8 cellular contexts compared by ENCODE assay signal in genomic region chr1:32393832-32394140, GRCh38. TPM values are rescaled to one million over a fixed set of nuclear protein-coding genes. Genes with fewer than 3 reads are reported as not detected.
DNase-seq lines count a peak whose midpoint lies in the region; ATAC-seq, FAIRE-seq and TF ChIP-seq lines count a peak whose summit lies in the region.

No MANE protein-coding gene starts in this region.

- H3K36me3 Mint-ChIP-seq in T-helper 2 cell treated with Interferon-gamma antibody and Interleukin-4, amounts not matched to agents 5 μg/mL and 100 μg/mL, for 36 hours (ENCODE audit: low read depth): peaks cover 6% of the 10 kb centered on the region
- peaks cover 14% of the 10 kb centered on the region for H3K36me3 Mint-ChIP-seq in endodermal cell (ENCODE audit: low read depth)
- H3K36me3 Mint-ChIP-seq in naive B cell: no peaks in the 10 kb centered on the region

- no peak for TF ChIP-seq CTCF in endodermal cell (conservative IDR thresholded peaks at IDR 0.05)

- peaks cover 6% of the 10 kb centered on the region for H3K9me3 ChIP-seq in endodermal cell (ENCODE audit: control insufficient read depth, low read length)

- no peaks in the 10 kb centered on the region for H3K27me3 ChIP-seq in endodermal cell (ENCODE audit: control insufficient read depth, insufficient read depth, low read length, poor library complexity, severe bottlenecking)

- peak overlapping the region; percentile 99 for H3K27ac Mint-ChIP-seq in T-helper 2 cell treated with Interferon-gamma antibody and Interleukin-4, amounts not matched to agents 5 μg/mL and 100 μg/mL, for 36 hours
- H3K27ac Mint-ChIP-seq in endodermal cell: peak overlapping the region; percentile 100
- peak overlapping the region; percentile 97 to 100 (median 100) for H3K27ac Mint-ChIP-seq in naive B cell

- H3K4me1 ChIP-seq in endodermal cell (ENCODE audit: control insufficient read depth, insufficient read depth, low read length): peaks cover 5% of the 10 kb centered on the region

- FAIRE-seq in urothelium cell line (lab: Jason Lieb, UNC): no peak

- H3K4me3 Mint-ChIP-seq in T-helper 2 cell treated with Interferon-gamma antibody and Interleukin-4, amounts not matched to agents 5 μg/mL and 100 μg/mL, for 36 hours: peak overlapping the region; percentile 94
- H3K4me3 Mint-ChIP-seq in endodermal cell: peak overlapping the region; percentile 96
- H3K4me3 Mint-ChIP-seq in naive B cell: peak overlapping the region; percentile 93 to 100 (median 99)

- peak overlapping the region; percentile 88 for H3K27ac ChIP-seq in endodermal cell (ENCODE audit: low read depth, low read length)

- WGBS in endodermal cell (ENCODE audit: insufficient coverage in 1 of 2, insufficient read length in 1 of 2), 2 experiments: 4 to 10% methylated on average over 7 to 15 of the region's 15 CpGs

- H3K9me3 Mint-ChIP-seq in T-helper 2 cell treated with Interferon-gamma antibody and Interleukin-4, amounts not matched to agents 5 μg/mL and 100 μg/mL, for 36 hours: no peaks in the 10 kb centered on the region
- H3K9me3 Mint-ChIP-seq in endodermal cell (peaks cover 11% of the 10 kb centered on the region), naive B cell (no peaks in the 10 kb centered on the region)

- peak overlapping the region; percentile 98 for H3K9ac ChIP-seq in endodermal cell (ENCODE audit: extremely low read depth, low read length, poor library complexity, severe bottlenecking)

- peak; percentile 49 for DNase-seq in NCI-H748 (lab: John Stamatoyannopoulos, UW; ENCODE audit: unreplicated experiment)
- no peak for DNase-seq in NCI-H748 treated with DMSO at 0.1 percent for 48 hours (lab: John Stamatoyannopoulos, UW)
- no peak for DNase-seq in T-helper 2 cell treated with Interferon-gamma antibody and Interleukin-4, amounts not matched to agents 5 μg/mL and 100 μg/mL, for 36 hours (ENCODE audit: low spot score)
- no peak for DNase-seq in endodermal cell
- DNase-seq in naive B cell: no peak
- peak; percentile 41 for DNase-seq in urothelium cell line (ENCODE audit: low spot score)
- no peak for DNase-seq in occipital lobe (lab: John Stamatoyannopoulos, UW)

- H3K4me3 ChIP-seq in endodermal cell (ENCODE audit: low read length): peak overlapping the region; percentile 82

- peaks cover 16% of the 10 kb centered on the region for H3K4me1 Mint-ChIP-seq in T-helper 2 cell treated with Interferon-gamma antibody and Interleukin-4, amounts not matched to agents 5 μg/mL and 100 μg/mL, for 36 hours (ENCODE audit: low read depth)
- peaks cover 11% of the 10 kb centered on the region for H3K4me1 Mint-ChIP-seq in endodermal cell
- peaks cover 6 to 26% (median 19%) of the 10 kb centered on the region in 3 donors for H3K4me1 Mint-ChIP-seq in naive B cell

- peaks cover 43% of the 10 kb centered on the region for H3K36me3 ChIP-seq in endodermal cell (ENCODE audit: control insufficient read depth, insufficient read depth, low read length)

- ATAC-seq in HG03025 (IDR thresholded peaks at IDR 0.05; ENCODE audit: low FRiP score, unreplicated experiment) (peak; percentile 15), naive B cell (ENCODE audit: low read depth in 2 of 2) (peak; percentile 29 to 31)

- H3K27me3 Mint-ChIP-seq in T-helper 2 cell treated with Interferon-gamma antibody and Interleukin-4, amounts not matched to agents 5 μg/mL and 100 μg/mL, for 36 hours (ENCODE audit: low read depth): peaks cover 9% of the 10 kb centered on the region
- H3K27me3 Mint-ChIP-seq in endodermal cell (ENCODE audit: insufficient read depth) (no peaks in the 10 kb centered on the region), naive B cell (peaks cover 0 to 4% (median 0%) of the 10 kb centered on the region in 3 donors)

RNA-seq across cellular contexts. Expression of gene BSDC1, which starts 0.5 kb away (rescaled TPM):
- 10 to 100 TPM; 61.7 to 68.3 TPM for total RNA-seq in endodermal cell
- polyA plus RNA-seq in endodermal cell (2013, experiment 1 of 2): 50.2 TPM
- 46.6 TPM for polyA plus RNA-seq in endodermal cell (2013, experiment 2 of 2)
- polyA plus RNA-seq in naive B cell (ENCODE audit: low read depth in 6 of 6): 10 to 100 TPM; 22.8 to 66.7 (median 44.0) TPM
- total RNA-seq in occipital lobe: 60.7 TPM

RNA-seq across cellular contexts. Expression of gene TSSK3, which starts 31.4 kb away (rescaled TPM):
- total RNA-seq in endodermal cell (1 to 10 TPM; 3.4 to 6.4 TPM), occipital lobe (not detected)
- polyA plus RNA-seq in endodermal cell (2013, experiment 1 of 2): 0.53 TPM
- polyA plus RNA-seq in endodermal cell (2013, experiment 2 of 2): 1.3 TPM
- polyA plus RNA-seq in naive B cell (ENCODE audit: low read depth in 6 of 6): 1 to 10 TPM in 3 of 6 donors, under 1 TPM in 3; 0.30 to 4.8 (median 0.94) TPM

RNA-seq across cellular contexts. Expression of gene FAM229A, which starts 31.5 kb away (rescaled TPM):
- total RNA-seq in endodermal cell: 1 to 10 TPM; 6.8 to 8.4 TPM
- 8.8 TPM for polyA plus RNA-seq in endodermal cell (2013, experiment 1 of 2)
- polyA plus RNA-seq in endodermal cell (2013, experiment 2 of 2): 6.4 TPM
- polyA plus RNA-seq in naive B cell (ENCODE audit: low read depth in 6 of 6): 1 to 10 TPM in 1 of 6 donors, under 1 TPM in 4, not detected in 1; 0.24 to 1.2 (median 0.53) TPM
- 1.6 TPM for total RNA-seq in occipital lobe

RNA-seq across cellular contexts. Expression of gene MARCKSL1, which starts 57.8 kb away (rescaled TPM):
- total RNA-seq in endodermal cell (100 to 1,000 TPM; 484 to 543 TPM), occipital lobe (356 TPM)
- polyA plus RNA-seq in endodermal cell (2013, experiment 1 of 2): 734 TPM
- polyA plus RNA-seq in endodermal cell (2013, experiment 2 of 2): 653 TPM
- 100 to 1,000 TPM; 171 to 297 (median 207) TPM for polyA plus RNA-seq in naive B cell (ENCODE audit: low read depth in 6 of 6)

Comparison
In these comparisons a context has a peak if more than half of its experiments do, and no peak if none do; other contexts are left out.
1. DNase-seq: peak in NCI-H748 (single experiment) and urothelium cell line (single experiment); none in NCI-H748 treated with DMSO at 0.1 percent for 48 hours (single experiment), T-helper 2 cell treated with Interferon-gamma antibody and Interleukin-4, amounts not matched to agents 5 μg/mL and 100 μg/mL, for 36 hours (single experiment), endodermal cell (single experiment), naive B cell (single experiment) and occipital lobe (single experiment).
2. Peak in every context shown above with its lines, with median percentiles within 50 percentile points of each other: H3K27ac Mint-ChIP-seq and H3K4me3 Mint-ChIP-seq.